Comparison of ENCODE assay signal across 20 cellular contexts in the genomic region with DNA sequence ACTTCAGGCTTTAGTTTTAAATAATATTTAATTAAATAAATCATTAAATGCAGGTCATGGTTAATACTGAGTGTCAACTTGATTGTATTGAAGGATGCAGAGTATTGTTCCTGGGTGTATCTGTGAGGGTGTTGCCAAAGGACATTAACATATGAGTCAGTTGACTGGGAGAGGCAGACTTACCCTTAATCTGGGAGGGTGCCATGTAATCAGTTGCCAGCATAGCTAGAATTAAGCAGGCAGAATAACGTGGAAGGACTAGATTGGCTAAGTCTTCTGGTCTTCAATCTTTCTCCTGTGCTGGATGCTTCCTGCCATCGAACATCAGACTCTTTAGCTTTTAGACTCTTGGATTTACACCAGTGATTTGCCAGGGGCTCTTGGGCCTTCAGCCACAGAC.
"Had no signal": no experiment of that assay in that cellular context is flagged by ENCODE, and none has a peak within 500 bp of the region (broad histone marks: within the 10 kb centered on the region; RNA-seq: fewer than 3 reads in every experiment).

No MANE protein-coding gene starts in this region.

- DNase-seq: activated CD4-positive, alpha-beta memory T cell treated with anti-CD3 and anti-CD28 coated beads, Interleukin-2, amount 10 ng/mL, durations not matched to agents 7 days and 5 days; activated CD4-positive, alpha-beta T cell treated with anti-CD3 and anti-CD28 coated beads for 48 hours; activated CD4-positive, CD25-positive, alpha-beta regulatory T cell; activated CD8-positive, alpha-beta memory T cell treated with anti-CD3 and anti-CD28 coated beads, Interleukin-2, amount 10 ng/mL, durations not matched to agents 7 days and 5 days; activated naive CD4-positive, alpha-beta T cell treated with anti-CD3 and anti-CD28 coated beads for 36 hours; anterior cingulate cortex; cerebellar nuclear complex; effector CD4-positive, alpha-beta T cell; left cardiac atrium; lower lobe of right lung; nucleus accumbens; posterior cingulate gyrus; stimulated activated CD4-positive, alpha-beta T cell treated with anti-CD3 and anti-CD28 coated beads, Interleukin-2, amount 100 ng/mL, for 24 hours; stimulated activated naive CD4-positive, alpha-beta T cell treated with Interleukin-2 at 50 U/mL for 16 hours; substantia nigra; T-helper 1 cell; T-helper 9 cell; uterus had no signal

- H3K27ac ChIP-seq: esophagus muscularis mucosa, lower lobe of right lung, tibial nerve, uterus had no signal

- H3K36me3 ChIP-seq: esophagus muscularis mucosa, lower lobe of right lung, tibial nerve, uterus had no signal

- H3K27me3 ChIP-seq: esophagus muscularis mucosa, tibial nerve, uterus had no signal

- H3K4me3 ChIP-seq: esophagus muscularis mucosa, lower lobe of right lung, tibial nerve, uterus had no signal

- H3K9me3 ChIP-seq: lower lobe of right lung, uterus had no signal

- H3K4me1 ChIP-seq: esophagus muscularis mucosa, lower lobe of right lung, tibial nerve, uterus had no signal
